26 cellular contexts compared by ENCODE assay signal in the genomic region with DNA sequence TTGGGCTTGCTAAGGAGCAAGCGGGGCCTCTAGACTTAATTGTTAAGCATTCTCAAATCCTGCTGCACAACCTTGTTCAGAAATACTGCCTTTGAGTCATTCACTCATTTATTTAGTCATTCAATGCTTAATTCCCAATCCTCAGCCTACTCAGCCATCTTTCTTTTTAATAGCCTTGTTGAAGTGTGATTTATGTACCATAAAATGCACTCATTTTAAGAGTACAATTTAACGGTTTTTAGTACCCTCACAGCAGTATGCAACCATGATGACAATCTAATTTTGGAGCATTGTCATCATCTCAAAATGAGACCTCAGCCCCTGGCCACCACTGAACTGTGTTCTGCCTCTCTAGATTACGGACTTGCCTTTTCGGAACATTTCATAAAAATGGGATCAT.
"Had no signal": no experiment of that assay in that cellular context is flagged by ENCODE, and none has a peak within 500 bp of the region (broad histone marks: within the 10 kb centered on the region; RNA-seq: fewer than 3 reads in every experiment).

No MANE protein-coding gene starts in this region.

- H3K27ac ChIP-seq: stomach, suprapubic skin, testis, thoracic aorta, thyroid gland, tibial artery, transverse colon, upper lobe of left lung, upper lobe of right lung, uterus, vagina had no signal

- H3K36me3 ChIP-seq: stomach, suprapubic skin, thoracic aorta, thyroid gland, tibial nerve, transverse colon, upper lobe of left lung, upper lobe of right lung, uterus, vagina had no signal

- H3K4me3 ChIP-seq: stomach, suprapubic skin, testis, thoracic aorta, thyroid gland, tibial artery, tibial nerve, transverse colon, upper lobe of left lung, upper lobe of right lung, uterus, vagina had no signal

- H3K4me1 ChIP-seq: uterus had no signal

- H3K9me3 ChIP-seq: stomach, suprapubic skin, testis, thoracic aorta, thyroid gland, tibial artery, transverse colon, upper lobe of left lung, upper lobe of right lung, uterus, vagina had no signal

- DNase-seq: stimulated activated CD4-positive, alpha-beta T cell treated with anti-CD3 and anti-CD28 coated beads, Interleukin-2, amount 100 ng/mL, for 48 hours; stimulated activated CD4-positive, alpha-beta T cell treated with anti-CD3 and anti-CD28 coated beads, Interleukin-4, amount 100 ng/mL, for 1 hour; stimulated activated CD4-positive, alpha-beta T cell treated with anti-CD3 and anti-CD28 coated beads, Interleukin-4, amount 100 ng/mL, for 24 hours; stimulated activated CD4-positive, alpha-beta T cell treated with anti-CD3 and anti-CD28 coated beads, Interleukin-4, amount 100 ng/mL, for 4 hours; stimulated activated CD8-positive, alpha-beta memory T cell treated with anti-CD3 and anti-CD28 coated beads, Interleukin-4, amount 100 ng/mL, for 48 hours; stimulated activated naive B cell treated with anti-CD40 and anti-IgM and Interleukin-4, amounts not matched to agents 10 μg/mL and 1 μg/mL and 100 μg/mL, for 72 hours; stimulated activated naive CD4-positive, alpha-beta T cell; stimulated activated naive CD4-positive, alpha-beta T cell treated with Interleukin-2 at 50 U/mL for 16 hours; stimulated activated naive CD8-positive, alpha-beta T cell treated with anti-CD3 and anti-CD28 coated beads, Interleukin-15, amount 100 ng/mL, for 72 hours; stimulated activated naive CD8-positive, alpha-beta T cell treated with anti-CD3 and anti-CD28 coated beads, Interleukin-15, Interleukin-2, amounts not matched to agents 100 U/mL and 50 U/mL, for 24 hours; stomach; substantia nigra; testis; thyroid gland; tibial artery; transverse colon; trophoblast cell; upper lobe of left lung; upper lobe of right lung; uterus had no signal

- ATAC-seq: stimulated activated effector memory CD8-positive, alpha-beta T cell treated with anti-CD3 and anti-CD28 coated beads, Interleukin-12 subunit alpha, Interleukin-12 subunit beta, amount 100 ng/mL, for 72 hours; stimulated activated memory B cell treated with anti-CD40 and anti-IgM and Interleukin-4, amounts not matched to agents 10 μg/mL and 1 μg/mL and 100 μg/mL, for 72 hours; stimulated activated naive B cell treated with anti-CD40 and anti-IgM and Interleukin-4, amounts not matched to agents 10 μg/mL and 1 μg/mL and 100 μg/mL, for 72 hours; stimulated activated naive CD8-positive, alpha-beta T cell treated with anti-CD3 and anti-CD28 coated beads, Interleukin-15, amount 100 ng/mL, for 72 hours; stimulated activated naive CD8-positive, alpha-beta T cell treated with anti-CD3 and anti-CD28 coated beads, Interleukin-15, Interleukin-2, amounts not matched to agents 100 U/mL and 50 U/mL, for 24 hours; upper lobe of right lung had no signal
